ENCODE assay signal across 20 cellular contexts in genomic region chr11:116651098-116651756, GRCh38.
"Had no signal": no experiment of that assay in that cellular context is flagged by ENCODE, and none has a peak within 500 bp of the region (broad histone marks: within the 10 kb centered on the region; RNA-seq: fewer than 3 reads in every experiment).

No MANE protein-coding gene starts in this region.

- DNase-seq: activated CD8-positive, alpha-beta memory T cell treated with anti-CD3 and anti-CD28 coated beads, Interleukin-2, amount 50 U/mL, for 4 hours; activated naive CD4-positive, alpha-beta T cell treated with Interleukin-2 at 50 U/mL for 16 hours; activated T-cell treated with anti-CD3 and anti-CD28 coated beads, Interleukin-2, amount 50 U/mL, for 4 hours; amygdala; cerebellar nuclear complex; cortex of kidney; foreskin fibroblast; heart right ventricle; naive thymus-derived CD8-positive, alpha-beta T cell; retina; stimulated activated CD4-positive, alpha-beta T cell treated with anti-CD3 and anti-CD28 coated beads, Interleukin-2, amount 100 ng/mL, for 48 hours; stimulated activated CD8-positive, alpha-beta memory T cell treated with anti-CD3 and anti-CD28 coated beads, Interleukin-4, amount 100 ng/mL, for 48 hours; stimulated activated naive CD4-positive, alpha-beta T cell; T-helper 17 cell; testis; trophoblast cell; uterus had no signal

- H3K4me3 ChIP-seq: heart right ventricle, lung, neural progenitor cell, testis, uterus had no signal

- H3K4me1 ChIP-seq: heart right ventricle, neural progenitor cell, testis, uterus had no signal

- H3K27ac ChIP-seq: heart right ventricle, neural progenitor cell, testis, uterus had no signal

- H3K9me3 ChIP-seq: testis, uterus had no signal

- H3K27me3 ChIP-seq: neural progenitor cell, testis, uterus had no signal

- H3K36me3 ChIP-seq: heart right ventricle, neural progenitor cell, uterus had no signal

- H3K4me2 ChIP-seq: neural progenitor cell had no signal

- ATAC-seq: activated T-cell treated with anti-CD3 and anti-CD28 coated beads, Interleukin-2, amount 50 U/mL, for 4 hours; heart right ventricle; left lobe of liver; naive thymus-derived CD8-positive, alpha-beta T cell; T-helper 17 cell had no signal

- H3K9ac ChIP-seq: neural progenitor cell had no signal

- H2AFZ ChIP-seq: neural progenitor cell had no signal
